8 cellular contexts compared by ENCODE assay signal in the genomic region with DNA sequence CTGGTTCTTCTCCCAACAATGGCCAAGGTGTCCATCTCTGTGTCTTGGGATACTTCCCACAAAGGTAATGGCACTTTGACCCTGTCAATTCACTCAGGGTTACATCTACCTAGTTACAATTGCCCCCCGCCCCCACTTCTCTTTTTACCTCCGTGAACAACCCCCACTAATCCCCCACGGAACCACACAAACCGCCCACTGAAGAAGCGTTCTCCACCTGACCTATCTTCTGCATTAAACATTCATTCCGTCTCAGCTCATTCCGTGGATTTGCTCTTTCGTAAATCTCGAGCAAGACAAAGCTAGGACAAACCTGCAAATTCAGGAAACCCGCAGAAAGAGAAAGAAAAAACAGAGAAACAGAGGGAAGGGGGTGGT. TPM values are rescaled to one million over a fixed set of nuclear protein-coding genes. Genes with fewer than 3 reads are reported as not detected.
DNase-seq lines count a peak whose midpoint lies in the region; FAIRE-seq and TF ChIP-seq lines count a peak whose summit lies in the region.

No MANE protein-coding gene starts in this region.

- FAIRE-seq in H54 (lab: Jason Lieb, UNC), result peak; percentile 11

- no peaks in the 10 kb centered on the region for H3K36me3 ChIP-seq in Peyer's patch

- H3K4me3 ChIP-seq in Peyer's patch (peak overlapping the region; percentile 76 to 96 (median 92)), fibroblast of pulmonary artery (replicated peaks; ENCODE audit: low read depth, low read length) (peak overlapping the region; percentile 98), skin epidermis (peak overlapping the region; percentile 54 to 90 (median 82))

- no peaks in the 10 kb centered on the region for H3K9me3 ChIP-seq in Peyer's patch

- TF ChIP-seq POLR2A in H54 (IDR thresholded peaks at IDR 0.05; ENCODE audit: low read depth, low read length) (no peak), Peyer's patch (IDR thresholded peaks at IDR 0.05) (no peak)

- in situ Hi-C loops in GM13976 (cut with MboI; ENCODE audit: low sequenced_read_pairs, unreplicated experiment), result no loop called here

- DNase-seq in H54 (ENCODE audit: insufficient read length, low spot score) (no peak), Peyer's patch (peak in 2 of 3 donors; percentile 24 to 49), fibroblast of pulmonary artery (ENCODE audit: low read depth) (no peak), GM13976 (ENCODE audit: low spot score) (no peak), T-helper 9 cell (no peak), midbrain (lab: John Stamatoyannopoulos, UW) (no peak), amniotic stem cell (lab: John Stamatoyannopoulos, UW) (no peak)

- peaks cover 0 to 38% (median 3%) of the 10 kb centered on the region in 4 donors for H3K4me1 ChIP-seq in Peyer's patch

- TF ChIP-seq CTCF in Peyer's patch (IDR thresholded peaks at IDR 0.05) (no peak), fibroblast of pulmonary artery (IDR thresholded peaks at IDR 0.05; ENCODE audit: low read length, missing control alignments) (no peak), GM13976 (IDR thresholded peaks at IDR 0.05; ENCODE audit: borderline replicate concordance, control extremely low read depth, extremely low read depth, insufficient read depth, missing control alignments) (no peak)

- H3K27me3 ChIP-seq in Peyer's patch, result no peaks in the 10 kb centered on the region

- H3K27ac ChIP-seq in Peyer's patch, result peak overlapping the region; percentile 85 to 95 (median 90)
- H3K27ac ChIP-seq in skin epidermis, result peak overlapping the region; percentile 20 to 96 (median 91)

RNA-seq across cellular contexts. Expression of a gene that starts 0.7 kb away (rescaled TPM):
- total RNA-seq in Peyer's patch, result 10 to 100 TPM; 25.6 to 51.5 (median 37.9) TPM

RNA-seq across cellular contexts. Expression of a gene that starts 40.3 kb away (rescaled TPM):
- 100 to 1,000 TPM in 3 of 4 donors, 10 to 100 TPM in 1; 94.9 to 246 (median 192) TPM for total RNA-seq in Peyer's patch

Comparison
In these comparisons a context has a peak if more than half of its experiments do, and no peak if none do; other contexts are left out.
1. DNase-seq: peak in Peyer's patch (2 of 3); none in H54 (single experiment), fibroblast of pulmonary artery (single experiment), GM13976 (single experiment), T-helper 9 cell (single experiment), midbrain (single experiment) and amniotic stem cell (single experiment).
2. Peak in every context shown above with its lines, with median percentiles within 50 percentile points of each other: H3K4me3 ChIP-seq.